8 cellular contexts compared by ENCODE assay signal in genomic region chr7:140674356-140674800, GRCh38. TPM values are rescaled to one million over a fixed set of nuclear protein-coding genes. Genes with fewer than 3 reads are reported as not detected.
DNase-seq lines count a peak whose midpoint lies in the region; ATAC-seq and TF ChIP-seq lines count a peak whose summit lies in the region.

No MANE protein-coding gene starts in this region.

- CTCF ChIA-PET in activated CD4-positive, alpha-beta T cell treated with anti-CD3 and anti-CD28 coated beads for 36 hours (lab: Charles Lee): interaction anchor here (0.6 to 1.9 kb wide), 8 partner anchors 10 to 850 kb away, joined by 3 to 8 read pairs (median 4); partner anchors contain the start of gene NDUFB2

- H3K36me3 Mint-ChIP-seq in activated CD4-positive, alpha-beta T cell treated with anti-CD3 and anti-CD28 coated beads for 36 hours (ENCODE audit: low read depth): peaks cover 32% of the 10 kb centered on the region

- TF ChIP-seq POLR2A in sigmoid colon (IDR thresholded peaks at IDR 0.05): no peak

- H3K27me3 ChIP-seq in ascending aorta (no peaks in the 10 kb centered on the region), sigmoid colon (no peaks in the 10 kb centered on the region)

- no peak for TF ChIP-seq EP300 in sigmoid colon (IDR thresholded peaks at IDR 0.05)

- no peak for DNase-seq in activated CD4-positive, alpha-beta T cell treated with anti-CD3 and anti-CD28 coated beads for 36 hours
- no peak for DNase-seq in activated CD4-positive, alpha-beta T cell treated with anti-CD3 and anti-CD28 coated beads, Interleukin-2, amount 50 U/mL, for 1 hour
- no peak for DNase-seq in ascending aorta (ENCODE audit: low spot score in 2 of 2)
- DNase-seq in sigmoid colon: peak; percentile 40
- DNase-seq in dedifferentiated amniotic fluid mesenchymal stem cell (ENCODE audit: extremely low spot score): no peak
- DNase-seq in HuH-7.5 (ENCODE audit: low spot score): no peak

- H3K36me3 ChIP-seq in ascending aorta: peaks cover 12 to 13% of the 10 kb centered on the region in 2 donors
- peaks cover 0 to 18% (median 4%) of the 10 kb centered on the region in 4 donors for H3K36me3 ChIP-seq in sigmoid colon

- H3K4me3 ChIP-seq in ascending aorta (peak overlapping the region; percentile 95 to 99), sigmoid colon (no peak overlapping the region)

- POLR2A ChIA-PET in activated CD4-positive, alpha-beta T cell treated with anti-CD3 and anti-CD28 coated beads for 36 hours (lab: Charles Lee): no interaction called here

- no peaks in the 10 kb centered on the region for H3K9me3 ChIP-seq in ascending aorta
- no peaks in the 10 kb centered on the region for H3K9me3 ChIP-seq in sigmoid colon

- TF ChIP-seq CTCF in ascending aorta (IDR thresholded peaks at IDR 0.05): no peak
- no peak for TF ChIP-seq CTCF in sigmoid colon (IDR thresholded peaks at IDR 0.05)

- WGBS in sigmoid colon, 2 donors: 20 to 60% methylated on average over 5 of the region's 5 CpGs

- H3K27me3 Mint-ChIP-seq in activated CD4-positive, alpha-beta T cell treated with anti-CD3 and anti-CD28 coated beads for 36 hours: no peaks in the 10 kb centered on the region

- peaks cover 35% of the 10 kb centered on the region for H3K4me1 Mint-ChIP-seq in activated CD4-positive, alpha-beta T cell treated with anti-CD3 and anti-CD28 coated beads for 36 hours

- ATAC-seq in activated CD4-positive, alpha-beta T cell treated with anti-CD3 and anti-CD28 coated beads for 36 hours: no peak
- ATAC-seq in HG03342 (IDR thresholded peaks at IDR 0.05; ENCODE audit: unreplicated experiment): peak; percentile 41
- ATAC-seq in HG03378 (IDR thresholded peaks at IDR 0.05; ENCODE audit: unreplicated experiment): no peak

- peak overlapping the region; percentile 14 for H3K27ac Mint-ChIP-seq in activated CD4-positive, alpha-beta T cell treated with anti-CD3 and anti-CD28 coated beads for 36 hours

- intact Hi-C loops in activated CD4-positive, alpha-beta T cell treated with anti-CD3 and anti-CD28 coated beads for 36 hours (cut with DNase I, micrococcal nuclease): loop anchor here in 1 of 2 experiments (10.0 kb wide), 2 partner anchors 500 to 1310 kb away; partner anchors contain the start of gene KDM7A
- intact Hi-C loops in ascending aorta (cut with DNase I) (loop anchor here (2.0 to 5.0 kb wide), 2 partner anchors 277 to 340 kb away; partner anchors contain the start of genes MRPS33 and SLC37A3), sigmoid colon (cut with DNase I) (loop anchor here (1.0 to 10.0 kb wide), 4 partner anchors 23 to 860 kb away; partner anchors contain the start of genes KDM7A and MRPS33)

- H3K27ac ChIP-seq in ascending aorta (peak overlapping the region; percentile 83 to 87), sigmoid colon (peak overlapping the region; percentile 79 to 87 (median 82))

- no peaks in the 10 kb centered on the region for H3K9me3 Mint-ChIP-seq in activated CD4-positive, alpha-beta T cell treated with anti-CD3 and anti-CD28 coated beads for 36 hours (ENCODE audit: low read depth)

- H3K4me1 ChIP-seq in ascending aorta (peaks cover 0 to 15% of the 10 kb centered on the region in 2 donors), sigmoid colon (peaks cover 0 to 35% (median 29%) of the 10 kb centered on the region in 4 donors)

- H3K4me3 Mint-ChIP-seq in activated CD4-positive, alpha-beta T cell treated with anti-CD3 and anti-CD28 coated beads for 36 hours: peak overlapping the region; percentile 85

RNA-seq across cellular contexts. Expression of gene ADCK2, which starts 1.6 kb away (rescaled TPM):
- total RNA-seq in activated CD4-positive, alpha-beta T cell treated with anti-CD3 and anti-CD28 coated beads for 36 hours: 10 to 100 TPM; 16.5 to 25.7 TPM
- total RNA-seq in ascending aorta: 46.1 TPM
- 10 to 100 TPM; 20.1 to 22.1 (median 20.8) TPM for total RNA-seq in sigmoid colon
- polyA plus RNA-seq in sigmoid colon: 10 to 100 TPM; 14.8 to 24.0 (median 15.6) TPM

RNA-seq across cellular contexts. Expression of gene NDUFB2, which starts 22.1 kb away (rescaled TPM):
- total RNA-seq in activated CD4-positive, alpha-beta T cell treated with anti-CD3 and anti-CD28 coated beads for 36 hours: 100 to 1,000 TPM in 1 of 2 experiments, 10 to 100 TPM in 1; 83.8 to 162 TPM
- total RNA-seq in ascending aorta (35.9 TPM), sigmoid colon (100 to 1,000 TPM; 170 to 377 (median 267) TPM)
- 100 to 1,000 TPM; 397 to 979 (median 712) TPM for polyA plus RNA-seq in sigmoid colon

RNA-seq across cellular contexts. Expression of gene DENND2A, which starts 33.8 kb away (rescaled TPM):
- total RNA-seq in activated CD4-positive, alpha-beta T cell treated with anti-CD3 and anti-CD28 coated beads for 36 hours: not detected
- total RNA-seq in ascending aorta: 7.5 TPM
- total RNA-seq in sigmoid colon: 10 to 100 TPM in 3 of 4 donors, 1 to 10 TPM in 1; 7.6 to 38.8 (median 13.6) TPM
- 10 to 100 TPM in 1 of 3 donors, 1 to 10 TPM in 2; 6.2 to 22.2 (median 7.2) TPM for polyA plus RNA-seq in sigmoid colon

Comparison
In these comparisons a context has a peak if more than half of its experiments do, and no peak if none do; other contexts are left out.
1. H3K4me3 ChIP-seq: peak in ascending aorta (2 of 2); none in sigmoid colon (0 of 4).